In the genomic region with DNA sequence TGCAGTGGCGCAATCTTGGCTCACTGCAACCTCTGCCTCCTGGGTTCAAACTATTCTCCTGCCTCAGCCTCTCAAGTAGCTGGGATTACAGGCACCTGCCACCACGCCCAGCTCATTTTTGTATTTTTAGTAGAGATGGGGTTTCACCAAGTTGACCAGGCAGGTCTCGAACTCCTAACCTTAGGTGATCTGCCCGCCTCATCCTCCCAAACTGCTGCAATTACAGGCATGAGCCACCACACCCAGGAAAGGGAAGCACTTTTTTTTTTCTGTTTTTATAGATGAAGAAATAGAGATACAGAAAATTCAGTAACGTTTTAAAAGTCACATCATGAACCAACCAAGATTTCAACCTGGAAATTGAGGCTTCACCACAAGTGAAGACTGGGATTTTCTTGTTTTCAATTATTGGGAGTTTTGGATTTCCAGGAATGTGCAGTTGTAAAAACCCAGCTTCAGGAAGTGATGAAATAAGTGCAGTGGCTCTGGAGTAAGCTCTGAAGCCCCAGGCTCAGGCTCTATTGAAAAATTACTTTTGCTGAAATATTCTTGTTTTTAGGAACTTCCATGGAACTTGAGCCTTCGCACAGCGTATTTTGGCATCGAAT, we compare ENCODE assay signal across 14 cellular contexts. TPM values are rescaled to one million over a fixed set of nuclear protein-coding genes. Genes with fewer than 3 reads are reported as not detected.
DNase-seq lines count a peak whose midpoint lies in the region; ATAC-seq and TF ChIP-seq lines count a peak whose summit lies in the region.
"Not testable (repeated sequence)": the region's sequence is repeated elsewhere in the genome, so short reads cannot be mapped to it uniquely, and the experiment has no call there.
"Had no signal": no experiment of that assay in that cellular context is flagged by ENCODE, and none has a peak within 500 bp of the region (broad histone marks: within the 10 kb centered on the region; RNA-seq: fewer than 3 reads in every experiment).

No MANE protein-coding gene starts in this region.

- not testable (repeated sequence) for H3K4me3 Mint-ChIP-seq in activated CD8-positive, alpha-beta T cell treated with anti-CD3 and anti-CD28 coated beads for 36 hours

- not testable (repeated sequence) for H3K36me3 ChIP-seq in A673 (ENCODE audit: insufficient read depth, low read length, poor library complexity, severe bottlenecking); HEK293 (ENCODE audit: control insufficient read depth in 2 of 2, insufficient read depth in 1 of 2, low read length in 2 of 2)

- POLR2A ChIA-PET in A673 (lab: Charles Lee; ENCODE audit: low non-redundant PET) = not testable (repeated sequence)
- POLR2A ChIA-PET in HEK293 (lab: Yijun Ruan, JAX) = interaction anchor here (1.5 kb wide), 1 partner anchor 9 kb away, joined by 3 read pairs; no protein-coding TSS in a partner anchor
- POLR2A ChIA-PET in activated CD8-positive, alpha-beta T cell treated with anti-CD3 and anti-CD28 coated beads for 36 hours (lab: Charles Lee) = interaction anchor here (9.7 kb wide), 1 partner anchor 11 kb away, joined by 202 read pairs; no protein-coding TSS in a partner anchor

- not testable (repeated sequence) for H3K36me3 Mint-ChIP-seq in activated CD8-positive, alpha-beta T cell treated with anti-CD3 and anti-CD28 coated beads for 36 hours (ENCODE audit: low read depth)

- not testable (repeated sequence) for BruUV-seq in A673 (replicated peaks; lab: Mats Ljungman, UMichigan)

- TF ChIP-seq CTCF in A673 (conservative IDR thresholded peaks at IDR 0.05; ENCODE audit: low read depth, low read length); HEK293 (tag by site-specific recombination; IDR thresholded peaks at IDR 0.05); NB4 (IDR thresholded peaks at IDR 0.05; ENCODE audit: low read depth, low read length); activated CD8-positive, alpha-beta T cell treated with anti-CD3 and anti-CD28 coated beads for 36 hours (IDR thresholded peaks at IDR 0.05): not testable (repeated sequence)

- DNase-seq in A673 (ENCODE audit: low spot score) = not testable (repeated sequence)
- DNase-seq in DMS 273 (lab: John Stamatoyannopoulos, UW; ENCODE audit: unreplicated experiment) (peak; percentile 10), NB4 (ENCODE audit: low read depth) (peak; percentile 31), fibroblast of gingiva (ENCODE audit: low read depth) (peak; percentile 32), kidney tubule cell (ENCODE audit: low spot score) (peak; percentile 17), skeletal muscle cell (ENCODE audit: low read depth) (peak; percentile 4)
- peak; percentile 14 for DNase-seq in activated CD8-positive, alpha-beta T cell treated with anti-CD3 and anti-CD28 coated beads for 36 hours

- not testable (repeated sequence) for TF ChIP-seq POLR2A in NB4 (IDR thresholded peaks at IDR 0.05; ENCODE audit: extremely low read depth, insufficient read length)

- H3K4me1 Mint-ChIP-seq in activated CD8-positive, alpha-beta T cell treated with anti-CD3 and anti-CD28 coated beads for 36 hours (ENCODE audit: low read depth) = peaks cover 21% of the 10 kb centered on the region

- not testable (repeated sequence) for ATAC-seq in activated CD8-positive, alpha-beta T cell treated with anti-CD3 and anti-CD28 coated beads for 36 hours

- H3K27ac ChIP-seq in A673 (ENCODE audit: low read depth, low read length, poor library complexity, severe bottlenecking) = peak overlapping the region; percentile 2
- not testable (repeated sequence) for H3K27ac ChIP-seq in HEK293 (ENCODE audit: extremely low read depth, low read depth, low read length)

- not testable (repeated sequence) for H3K4me1 ChIP-seq in A673 (ENCODE audit: insufficient read depth, low read length, poor library complexity, severe bottlenecking); HEK293 (ENCODE audit: control insufficient read depth, insufficient read depth, low read length)

- H3K27me3 ChIP-seq in A673 (replicated peaks; ENCODE audit: insufficient read depth, low read depth, low read length, poor library complexity) = not testable (repeated sequence)

- intact Hi-C loops in A673 (cut with micrococcal nuclease; ENCODE audit: unreplicated experiment); activated CD8-positive, alpha-beta T cell treated with anti-CD3 and anti-CD28 coated beads for 36 hours (cut with micrococcal nuclease): not testable (repeated sequence)

- H3K27me3 Mint-ChIP-seq in activated CD8-positive, alpha-beta T cell treated with anti-CD3 and anti-CD28 coated beads for 36 hours = not testable (repeated sequence)

- not testable (repeated sequence) for H3K4me3 ChIP-seq in A673 (ENCODE audit: low read depth, low read length, poor library complexity, severe bottlenecking); HEK293 (ENCODE audit: low read depth, low read length); NB4 (ENCODE audit: low read depth, low read length); skeletal muscle cell (ENCODE audit: low read depth, low read length)

- not testable (repeated sequence) for H3K27ac Mint-ChIP-seq in activated CD8-positive, alpha-beta T cell treated with anti-CD3 and anti-CD28 coated beads for 36 hours

- not testable (repeated sequence) for H3K9me3 ChIP-seq in A673 (ENCODE audit: low read depth, low read length, poor library complexity, severe bottlenecking); HEK293 (ENCODE audit: control insufficient read depth, insufficient read depth, low read depth, low read length)

- CTCF ChIA-PET in A673 (lab: Charles Lee); HEK293 (lab: Yijun Ruan, JAX): not testable (repeated sequence)
- CTCF ChIA-PET in activated CD8-positive, alpha-beta T cell treated with anti-CD3 and anti-CD28 coated beads for 36 hours (lab: Charles Lee) = interaction anchor here (1.4 to 1.9 kb wide), 3 partner anchors 10 to 70 kb away, joined by 3 to 5 read pairs (median 4); no protein-coding TSS in a partner anchor

- H3K9me3 Mint-ChIP-seq in activated CD8-positive, alpha-beta T cell treated with anti-CD3 and anti-CD28 coated beads for 36 hours = not testable (repeated sequence)

TF ChIP-seq in HEK293, 187 proteins besides CTCF, POLR2A, EP300 and RAD21:
- TF ChIP-seq, protein P1, sequence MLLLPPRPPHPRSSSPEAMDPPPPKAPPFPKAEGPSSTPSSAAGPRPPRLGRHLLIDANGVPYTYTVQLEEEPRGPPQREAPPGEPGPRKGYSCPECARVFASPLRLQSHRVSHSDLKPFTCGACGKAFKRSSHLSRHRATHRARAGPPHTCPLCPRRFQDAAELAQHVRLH (tag by site-specific recombination; IDR thresholded peaks at IDR 0.05) = 0 out of 2 replicates have a peak, but pooled peaks have one; percentile 47
- TF ChIP-seq, protein P2, sequence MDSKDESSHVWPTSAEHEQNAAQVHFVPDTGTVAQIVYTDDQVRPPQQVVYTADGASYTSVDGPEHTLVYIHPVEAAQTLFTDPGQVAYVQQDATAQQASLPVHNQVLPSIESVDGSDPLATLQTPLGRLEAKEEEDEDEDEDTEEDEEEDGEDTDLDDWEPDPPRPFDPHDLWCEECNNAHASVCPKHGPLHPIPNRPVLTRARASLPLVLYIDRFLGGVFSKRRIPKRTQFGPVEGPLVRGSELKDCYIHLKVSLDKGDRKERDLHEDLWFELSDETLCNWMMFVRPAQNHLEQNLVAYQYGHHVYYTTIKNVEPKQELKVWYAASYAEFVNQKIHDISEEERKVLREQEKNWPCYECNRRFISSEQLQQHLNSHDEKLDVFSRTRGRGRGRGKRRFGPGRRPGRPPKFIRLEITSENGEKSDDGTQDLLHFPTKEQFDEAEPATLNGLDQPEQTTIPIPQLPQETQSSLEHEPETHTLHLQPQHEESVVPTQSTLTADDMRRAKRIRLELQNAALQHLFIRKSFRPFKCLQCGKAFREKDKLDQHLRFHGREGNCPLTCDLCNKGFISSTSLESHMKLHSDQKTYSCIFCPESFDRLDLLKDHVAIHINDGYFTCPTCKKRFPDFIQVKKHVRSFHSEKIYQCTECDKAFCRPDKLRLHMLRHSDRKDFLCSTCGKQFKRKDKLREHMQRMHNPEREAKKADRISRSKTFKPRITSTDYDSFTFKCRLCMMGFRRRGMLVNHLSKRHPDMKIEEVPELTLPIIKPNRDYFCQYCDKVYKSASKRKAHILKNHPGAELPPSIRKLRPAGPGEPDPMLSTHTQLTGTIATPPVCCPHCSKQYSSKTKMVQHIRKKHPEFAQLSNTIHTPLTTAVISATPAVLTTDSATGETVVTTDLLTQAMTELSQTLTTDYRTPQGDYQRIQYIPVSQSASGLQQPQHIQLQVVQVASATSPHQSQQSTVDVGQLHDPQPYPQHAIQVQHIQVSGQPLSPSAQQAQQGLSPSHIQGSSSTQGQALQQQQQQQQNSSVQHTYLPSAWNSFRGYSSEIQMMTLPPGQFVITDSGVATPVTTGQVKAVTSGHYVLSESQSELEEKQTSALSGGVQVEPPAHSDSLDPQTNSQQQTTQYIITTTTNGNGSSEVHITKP (tag by site-specific recombination; IDR thresholded peaks at IDR 0.05) = peak; percentile 81
- TF ChIP-seq, protein P3, sequence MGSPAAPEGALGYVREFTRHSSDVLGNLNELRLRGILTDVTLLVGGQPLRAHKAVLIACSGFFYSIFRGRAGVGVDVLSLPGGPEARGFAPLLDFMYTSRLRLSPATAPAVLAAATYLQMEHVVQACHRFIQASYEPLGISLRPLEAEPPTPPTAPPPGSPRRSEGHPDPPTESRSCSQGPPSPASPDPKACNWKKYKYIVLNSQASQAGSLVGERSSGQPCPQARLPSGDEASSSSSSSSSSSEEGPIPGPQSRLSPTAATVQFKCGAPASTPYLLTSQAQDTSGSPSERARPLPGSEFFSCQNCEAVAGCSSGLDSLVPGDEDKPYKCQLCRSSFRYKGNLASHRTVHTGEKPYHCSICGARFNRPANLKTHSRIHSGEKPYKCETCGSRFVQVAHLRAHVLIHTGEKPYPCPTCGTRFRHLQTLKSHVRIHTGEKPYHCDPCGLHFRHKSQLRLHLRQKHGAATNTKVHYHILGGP (tag by site-specific recombination; IDR thresholded peaks at IDR 0.05) = peak; percentile 55; the same call in 1 of the 2 replicates
- TF ChIP-seq, protein P4, sequence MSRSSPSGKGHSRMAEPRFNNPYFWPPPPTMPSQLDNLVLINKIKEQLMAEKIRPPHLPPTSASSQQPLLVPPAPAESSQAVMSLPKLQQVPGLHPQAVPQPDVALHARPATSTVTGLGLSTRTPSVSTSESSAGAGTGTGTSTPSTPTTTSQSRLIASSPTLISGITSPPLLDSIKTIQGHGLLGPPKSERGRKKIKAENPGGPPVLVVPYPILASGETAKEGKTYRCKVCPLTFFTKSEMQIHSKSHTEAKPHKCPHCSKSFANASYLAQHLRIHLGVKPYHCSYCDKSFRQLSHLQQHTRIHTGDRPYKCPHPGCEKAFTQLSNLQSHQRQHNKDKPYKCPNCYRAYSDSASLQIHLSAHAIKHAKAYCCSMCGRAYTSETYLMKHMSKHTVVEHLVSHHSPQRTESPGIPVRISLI (tag by site-specific recombination; IDR thresholded peaks at IDR 0.05) = 0 out of 2 replicates have a peak, but pooled peaks have one; percentile 20

RNA-seq across cellular contexts. Expression of a gene that starts 27.1 kb away (rescaled TPM):
- 0.24 and 0.31 TPM in 2 replicates for total RNA-seq in A673 (2021)
- total RNA-seq in activated CD8-positive, alpha-beta T cell treated with anti-CD3 and anti-CD28 coated beads for 36 hours = not detected
- total RNA-seq: activated T-cell treated with anti-CD3 and anti-CD28 coated beads, Interleukin-2, amount 50 U/mL, for 72 hours; dermis microvascular lymphatic vessel endothelial cell; esophagus mucosa; neural crest cell; spleen; ureter had no signal

RNA-seq across cellular contexts. Expression of a gene that starts 52.2 kb away (rescaled TPM):
- 27.3 and 36.4 TPM in 2 replicates for total RNA-seq in A673 (2021)
- total RNA-seq in activated CD8-positive, alpha-beta T cell treated with anti-CD3 and anti-CD28 coated beads for 36 hours = 100 to 1,000 TPM; 130 to 134 TPM
